1 cellular context compared by ENCODE assay signal in genomic region chr20:3808141-3808479, GRCh38.
TF ChIP-seq lines count a peak whose summit lies in the region.

No MANE protein-coding gene starts in this region.

TF ChIP-seq in HepG2, 621 proteins besides CTCF, POLR2A, EP300 and RAD21 (continued from another document):
- TF ChIP-seq SKIL (CRISPR knock-in tag; IDR thresholded peaks at IDR 0.05; ENCODE audit: borderline replicate concordance) (no peak), ZNF547 (CRISPR knock-in tag; IDR thresholded peaks at IDR 0.05) (no peak), SRSF9 (IDR thresholded peaks at IDR 0.05; ENCODE audit: borderline replicate concordance, insufficient read depth, low read depth, low read length, poor library complexity, severe bottlenecking) (no peak), ZNF878 (CRISPR knock-in tag; IDR thresholded peaks at IDR 0.05) (no peak), ZNF17 (CRISPR knock-in tag; IDR thresholded peaks at IDR 0.05) (no peak), ZNF225 (CRISPR knock-in tag; IDR thresholded peaks at IDR 0.05) (no peak), U2AF2 (IDR thresholded peaks at IDR 0.05; ENCODE audit: low read depth, low read length) (no peak), KLF9 (CRISPR knock-in tag; IDR thresholded peaks at IDR 0.05; ENCODE audit: low read depth) (no peak), ZNF75D (CRISPR knock-in tag; IDR thresholded peaks at IDR 0.05; ENCODE audit: borderline replicate concordance) (no peak), ETV5 (CRISPR knock-in tag; IDR thresholded peaks at IDR 0.05; ENCODE audit: borderline replicate concordance) (no peak), ZNF549 (CRISPR knock-in tag; IDR thresholded peaks at IDR 0.05) (no peak), ASH2L (IDR thresholded peaks at IDR 0.05; ENCODE audit: insufficient read length, low read depth, low read length) (no peak), NCOA5 (CRISPR knock-in tag; IDR thresholded peaks at IDR 0.05) (no peak), ZNF343 (CRISPR knock-in tag; IDR thresholded peaks at IDR 0.05) (no peak), CENPX (CRISPR knock-in tag; IDR thresholded peaks at IDR 0.05) (no peak), PBX2 (CRISPR knock-in tag; IDR thresholded peaks at IDR 0.05) (no peak), IRF1 (CRISPR knock-in tag; IDR thresholded peaks at IDR 0.05; ENCODE audit: low read depth) (no peak), ZNF232 (CRISPR knock-in tag; IDR thresholded peaks at IDR 0.05; ENCODE audit: borderline replicate concordance) (0 out of 2 replicates have a peak, but pooled peaks have one; percentile 60), ZNF432 (CRISPR knock-in tag; IDR thresholded peaks at IDR 0.05; ENCODE audit: borderline replicate concordance) (no peak), ZNF264 (CRISPR knock-in tag; IDR thresholded peaks at IDR 0.05) (no peak), CBFB (CRISPR knock-in tag; IDR thresholded peaks at IDR 0.05) (no peak), ZFP41 (CRISPR knock-in tag; IDR thresholded peaks at IDR 0.05; ENCODE audit: borderline replicate concordance) (0 out of 2 replicates have a peak, but pooled peaks have one; percentile 35), MBNL3 (CRISPR knock-in tag; conservative IDR thresholded peaks at IDR 0.05) (no peak), ZBTB20 (CRISPR knock-in tag; IDR thresholded peaks at IDR 0.05; ENCODE audit: borderline replicate concordance, low read depth) (peak; percentile 71; the same call in 1 of the 2 replicates), ZNF280B (CRISPR knock-in tag; IDR thresholded peaks at IDR 0.05; ENCODE audit: borderline replicate concordance) (0 out of 2 replicates have a peak, but pooled peaks have one; percentile 35), SIX1 (CRISPR knock-in tag; IDR thresholded peaks at IDR 0.05; ENCODE audit: borderline replicate concordance) (no peak), PRPF4 (IDR thresholded peaks at IDR 0.05; ENCODE audit: low read depth, low read length, poor library complexity, severe bottlenecking) (no peak), MBD4 (IDR thresholded peaks at IDR 0.05; ENCODE audit: borderline replicate concordance, low read length) (no peak), ZNF597 (CRISPR knock-in tag; IDR thresholded peaks at IDR 0.05) (no peak), ERF (CRISPR knock-in tag; IDR thresholded peaks at IDR 0.05) (peak; percentile 75), MAF1 (CRISPR knock-in tag; IDR thresholded peaks at IDR 0.05; ENCODE audit: borderline replicate concordance) (no peak), STAT5B (CRISPR knock-in tag; IDR thresholded peaks at IDR 0.05) (no peak), TFDP1 (CRISPR knock-in tag; IDR thresholded peaks at IDR 0.05; ENCODE audit: borderline replicate concordance) (peak; percentile 80), ZNF569 (CRISPR knock-in tag; IDR thresholded peaks at IDR 0.05; ENCODE audit: borderline replicate concordance) (no peak), SP1 (IDR thresholded peaks at IDR 0.05) (no peak), SP1 (CRISPR knock-in tag; IDR thresholded peaks at IDR 0.05) (no peak)
- TF ChIP-seq, protein P1, sequence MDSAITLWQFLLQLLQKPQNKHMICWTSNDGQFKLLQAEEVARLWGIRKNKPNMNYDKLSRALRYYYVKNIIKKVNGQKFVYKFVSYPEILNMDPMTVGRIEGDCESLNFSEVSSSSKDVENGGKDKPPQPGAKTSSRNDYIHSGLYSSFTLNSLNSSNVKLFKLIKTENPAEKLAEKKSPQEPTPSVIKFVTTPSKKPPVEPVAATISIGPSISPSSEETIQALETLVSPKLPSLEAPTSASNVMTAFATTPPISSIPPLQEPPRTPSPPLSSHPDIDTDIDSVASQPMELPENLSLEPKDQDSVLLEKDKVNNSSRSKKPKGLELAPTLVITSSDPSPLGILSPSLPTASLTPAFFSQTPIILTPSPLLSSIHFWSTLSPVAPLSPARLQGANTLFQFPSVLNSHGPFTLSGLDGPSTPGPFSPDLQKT (CRISPR knock-in tag; IDR thresholded peaks at IDR 0.05; ENCODE audit: borderline replicate concordance) = no peak
- TF ChIP-seq, protein P2, sequence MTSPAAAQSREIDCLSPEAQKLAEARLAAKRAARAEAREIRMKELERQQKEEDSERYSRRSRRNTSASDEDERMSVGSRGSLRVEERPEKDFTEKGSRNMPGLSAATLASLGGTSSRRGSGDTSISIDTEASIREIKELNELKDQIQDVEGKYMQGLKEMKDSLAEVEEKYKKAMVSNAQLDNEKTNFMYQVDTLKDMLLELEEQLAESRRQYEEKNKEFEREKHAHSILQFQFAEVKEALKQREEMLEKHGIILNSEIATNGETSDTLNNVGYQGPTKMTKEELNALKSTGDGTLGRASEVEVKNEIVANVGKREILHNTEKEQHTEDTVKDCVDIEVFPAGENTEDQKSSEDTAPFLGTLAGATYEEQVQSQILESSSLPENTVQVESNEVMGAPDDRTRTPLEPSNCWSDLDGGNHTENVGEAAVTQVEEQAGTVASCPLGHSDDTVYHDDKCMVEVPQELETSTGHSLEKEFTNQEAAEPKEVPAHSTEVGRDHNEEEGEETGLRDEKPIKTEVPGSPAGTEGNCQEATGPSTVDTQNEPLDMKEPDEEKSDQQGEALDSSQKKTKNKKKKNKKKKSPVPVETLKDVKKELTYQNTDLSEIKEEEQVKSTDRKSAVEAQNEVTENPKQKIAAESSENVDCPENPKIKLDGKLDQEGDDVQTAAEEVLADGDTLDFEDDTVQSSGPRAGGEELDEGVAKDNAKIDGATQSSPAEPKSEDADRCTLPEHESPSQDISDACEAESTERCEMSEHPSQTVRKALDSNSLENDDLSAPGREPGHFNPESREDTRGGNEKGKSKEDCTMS (CRISPR knock-in tag; conservative IDR thresholded peaks at IDR 0.05) = no peak
- TF ChIP-seq, protein P3, sequence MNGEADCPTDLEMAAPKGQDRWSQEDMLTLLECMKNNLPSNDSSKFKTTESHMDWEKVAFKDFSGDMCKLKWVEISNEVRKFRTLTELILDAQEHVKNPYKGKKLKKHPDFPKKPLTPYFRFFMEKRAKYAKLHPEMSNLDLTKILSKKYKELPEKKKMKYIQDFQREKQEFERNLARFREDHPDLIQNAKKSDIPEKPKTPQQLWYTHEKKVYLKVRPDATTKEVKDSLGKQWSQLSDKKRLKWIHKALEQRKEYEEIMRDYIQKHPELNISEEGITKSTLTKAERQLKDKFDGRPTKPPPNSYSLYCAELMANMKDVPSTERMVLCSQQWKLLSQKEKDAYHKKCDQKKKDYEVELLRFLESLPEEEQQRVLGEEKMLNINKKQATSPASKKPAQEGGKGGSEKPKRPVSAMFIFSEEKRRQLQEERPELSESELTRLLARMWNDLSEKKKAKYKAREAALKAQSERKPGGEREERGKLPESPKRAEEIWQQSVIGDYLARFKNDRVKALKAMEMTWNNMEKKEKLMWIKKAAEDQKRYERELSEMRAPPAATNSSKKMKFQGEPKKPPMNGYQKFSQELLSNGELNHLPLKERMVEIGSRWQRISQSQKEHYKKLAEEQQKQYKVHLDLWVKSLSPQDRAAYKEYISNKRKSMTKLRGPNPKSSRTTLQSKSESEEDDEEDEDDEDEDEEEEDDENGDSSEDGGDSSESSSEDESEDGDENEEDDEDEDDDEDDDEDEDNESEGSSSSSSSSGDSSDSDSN (CRISPR knock-in tag; IDR thresholded peaks at IDR 0.05) = no peak
- TF ChIP-seq, protein P4, sequence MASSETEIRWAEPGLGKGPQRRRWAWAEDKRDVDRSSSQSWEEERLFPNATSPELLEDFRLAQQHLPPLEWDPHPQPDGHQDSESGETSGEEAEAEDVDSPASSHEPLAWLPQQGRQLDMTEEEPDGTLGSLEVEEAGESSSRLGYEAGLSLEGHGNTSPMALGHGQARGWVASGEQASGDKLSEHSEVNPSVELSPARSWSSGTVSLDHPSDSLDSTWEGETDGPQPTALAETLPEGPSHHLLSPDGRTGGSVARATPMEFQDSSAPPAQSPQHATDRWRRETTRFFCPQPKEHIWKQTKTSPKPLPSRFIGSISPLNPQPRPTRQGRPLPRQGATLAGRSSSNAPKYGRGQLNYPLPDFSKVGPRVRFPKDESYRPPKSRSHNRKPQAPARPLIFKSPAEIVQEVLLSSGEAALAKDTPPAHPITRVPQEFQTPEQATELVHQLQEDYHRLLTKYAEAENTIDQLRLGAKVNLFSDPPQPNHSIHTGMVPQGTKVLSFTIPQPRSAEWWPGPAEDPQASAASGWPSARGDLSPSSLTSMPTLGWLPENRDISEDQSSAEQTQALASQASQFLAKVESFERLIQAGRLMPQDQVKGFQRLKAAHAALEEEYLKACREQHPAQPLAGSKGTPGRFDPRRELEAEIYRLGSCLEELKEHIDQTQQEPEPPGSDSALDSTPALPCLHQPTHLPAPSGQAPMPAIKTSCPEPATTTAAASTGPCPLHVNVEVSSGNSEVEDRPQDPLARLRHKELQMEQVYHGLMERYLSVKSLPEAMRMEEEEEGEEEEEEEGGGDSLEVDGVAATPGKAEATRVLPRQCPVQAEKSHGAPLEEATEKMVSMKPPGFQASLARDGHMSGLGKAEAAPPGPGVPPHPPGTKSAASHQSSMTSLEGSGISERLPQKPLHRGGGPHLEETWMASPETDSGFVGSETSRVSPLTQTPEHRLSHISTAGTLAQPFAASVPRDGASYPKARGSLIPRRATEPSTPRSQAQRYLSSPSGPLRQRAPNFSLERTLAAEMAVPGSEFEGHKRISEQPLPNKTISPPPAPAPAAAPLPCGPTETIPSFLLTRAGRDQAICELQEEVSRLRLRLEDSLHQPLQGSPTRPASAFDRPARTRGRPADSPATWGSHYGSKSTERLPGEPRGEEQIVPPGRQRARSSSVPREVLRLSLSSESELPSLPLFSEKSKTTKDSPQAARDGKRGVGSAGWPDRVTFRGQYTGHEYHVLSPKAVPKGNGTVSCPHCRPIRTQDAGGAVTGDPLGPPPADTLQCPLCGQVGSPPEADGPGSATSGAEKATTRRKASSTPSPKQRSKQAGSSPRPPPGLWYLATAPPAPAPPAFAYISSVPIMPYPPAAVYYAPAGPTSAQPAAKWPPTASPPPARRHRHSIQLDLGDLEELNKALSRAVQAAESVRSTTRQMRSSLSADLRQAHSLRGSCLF (CRISPR knock-in tag; IDR thresholded peaks at IDR 0.05; ENCODE audit: borderline replicate concordance) = no peak
